In the genomic region with DNA sequence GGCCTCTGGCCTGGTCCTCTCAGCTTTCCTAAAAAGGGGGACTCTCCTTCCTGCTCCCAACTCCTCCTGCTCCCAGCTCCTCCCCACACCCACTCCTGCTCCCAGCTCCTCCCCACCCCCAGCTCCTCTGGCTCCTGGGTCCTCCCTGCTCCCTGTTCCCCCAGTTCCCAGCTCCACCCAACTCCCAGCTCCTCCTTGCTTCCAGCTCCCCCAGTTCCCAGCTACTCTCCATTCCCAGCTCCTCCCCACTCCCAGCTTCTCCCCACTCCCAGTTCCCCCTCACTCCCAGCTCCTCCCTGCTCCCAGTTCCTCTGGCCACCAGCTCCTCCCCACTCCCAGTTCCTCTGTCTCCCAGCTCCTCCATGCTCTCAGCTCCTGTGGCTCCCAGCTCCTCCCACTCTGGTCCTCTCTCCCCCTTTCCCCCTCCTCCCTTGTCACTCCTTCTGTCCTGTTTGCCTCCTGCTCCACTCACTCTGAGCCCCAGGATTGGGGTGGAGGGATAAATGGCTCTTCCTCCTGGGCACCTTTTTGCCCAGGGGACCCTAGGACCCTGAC, we compare ENCODE assay signal across 32 cellular contexts.
"Had no signal": no experiment of that assay in that cellular context is flagged by ENCODE, and none has a peak within 500 bp of the region (broad histone marks: within the 10 kb centered on the region; RNA-seq: fewer than 3 reads in every experiment).

No MANE protein-coding gene starts in this region.

- H3K27me3 ChIP-seq: adrenal gland, body of pancreas, brain microvascular endothelial cell had no signal

- H3K4me1 ChIP-seq: adrenal gland, body of pancreas, breast epithelium had no signal

- H3K4me3 ChIP-seq: adrenal gland, body of pancreas, breast epithelium had no signal

- H3K27ac ChIP-seq: adrenal gland, body of pancreas, brain microvascular endothelial cell, breast epithelium, VCaP had no signal

- H3K4me3 Mint-ChIP-seq: activated B cell treated with CpG ODN at 0.5 μM for 24 hours; activated CD4-positive, alpha-beta memory T cell treated with anti-CD3 and anti-CD28 coated beads for 36 hours; activated CD4-positive, alpha-beta T cell treated with anti-CD3 and anti-CD28 coated beads, Interleukin-2, amount 10 ng/mL, durations not matched to agents 24 days and 14 days; activated CD8-positive, alpha-beta T cell treated with anti-CD3 and anti-CD28 coated beads for 36 hours; activated naive CD4-positive, alpha-beta T cell treated with anti-CD3 and anti-CD28 coated beads, Interleukin-2, amount 10 ng/mL, durations not matched to agents 7 days and 5 days; activated naive CD8-positive, alpha-beta T cell; activated naive CD8-positive, alpha-beta T cell treated with anti-CD3 and anti-CD28 coated beads, Interleukin-2, amount 10 ng/mL, durations not matched to agents 7 days and 5 days; activated T-cell treated with anti-CD3 and anti-CD28 coated beads, Interleukin-2, amount 50 U/mL, for 24 hours; T-helper 1 cell treated with Interleukin-12 subunit alpha and Interleukin-12 subunit beta and Interleukin-4 antibody, amounts not matched to agents 30 μg/mL and 1 μg/mL, for 36 hours; T-helper 2 cell treated with Interferon-gamma antibody and Interleukin-4, amounts not matched to agents 5 μg/mL and 100 μg/mL, for 36 hours had no signal

- H3K27me3 Mint-ChIP-seq: activated B cell treated with CpG ODN at 0.5 μM for 24 hours; activated CD4-positive, alpha-beta memory T cell treated with anti-CD3 and anti-CD28 coated beads for 36 hours; activated CD4-positive, alpha-beta T cell treated with anti-CD3 and anti-CD28 coated beads, Interleukin-2, amount 10 ng/mL, durations not matched to agents 24 days and 14 days; activated CD8-positive, alpha-beta T cell treated with anti-CD3 and anti-CD28 coated beads for 36 hours; activated naive CD4-positive, alpha-beta T cell treated with anti-CD3 and anti-CD28 coated beads, Interleukin-2, amount 10 ng/mL, durations not matched to agents 7 days and 5 days; activated naive CD8-positive, alpha-beta T cell; activated naive CD8-positive, alpha-beta T cell treated with anti-CD3 and anti-CD28 coated beads, Interleukin-2, amount 10 ng/mL, durations not matched to agents 7 days and 5 days; activated T-cell treated with anti-CD3 and anti-CD28 coated beads, Interleukin-2, amount 50 U/mL, for 24 hours had no signal

- DNase-seq: activated B cell treated with CpG ODN at 0.5 μM for 24 hours; activated CD4-positive, alpha-beta memory T cell treated with anti-CD3 and anti-CD28 coated beads for 36 hours; activated CD4-positive, alpha-beta T cell treated with anti-CD3 and anti-CD28 coated beads for 4 hours; activated CD4-positive, alpha-beta T cell treated with anti-CD3 and anti-CD28 coated beads, Interleukin-2, amount 10 ng/mL, durations not matched to agents 24 days and 14 days; activated CD4-positive, alpha-beta T cell treated with anti-CD3 and anti-CD28 coated beads, Interleukin-2, amount 50 U/mL, for 1 hour; activated CD4-positive, alpha-beta T cell treated with anti-CD3 and anti-CD28 coated beads, Interleukin-2, amount 50 U/mL, for 4 hours; activated CD4-positive, CD25-positive, alpha-beta regulatory T cell treated with anti-CD3 and anti-CD28 coated beads, Interleukin-2, amount 50 U/mL, for 72 hours; activated CD8-positive, alpha-beta memory T cell treated with anti-CD3 and anti-CD28 coated beads, Interleukin-2, amount 50 U/mL, for 4 hours; activated CD8-positive, alpha-beta T cell treated with anti-CD3 and anti-CD28 coated beads for 36 hours; activated effector memory CD4-positive, alpha-beta T cell treated with Interleukin-2 at 50 U/mL for 16 hours; activated gamma-delta T cell; activated naive CD4-positive, alpha-beta T cell treated with anti-CD3 and anti-CD28 coated beads, Interleukin-2, amount 10 ng/mL, durations not matched to agents 7 days and 5 days; activated naive CD4-positive, alpha-beta T cell treated with Interleukin-2 at 50 U/mL for 16 hours; activated naive CD8-positive, alpha-beta T cell treated with anti-CD3 and anti-CD28 coated beads, Interleukin-2, amount 10 ng/mL, durations not matched to agents 7 days and 5 days; activated T-cell treated with anti-CD3 and anti-CD28 coated beads, Interleukin-2, amount 50 U/mL, for 24 hours; activated T-cell treated with anti-CD3 and anti-CD28 coated beads, Interleukin-2, amount 50 U/mL, for 48 hours; adrenal gland; amniotic stem cell; aorta; body of pancreas; brain microvascular endothelial cell; central memory CD4-positive, alpha-beta T cell; T-helper 1 cell; T-helper 9 cell had no signal

- H3K9me3 ChIP-seq: adrenal gland, body of pancreas, breast epithelium had no signal

- H3K9me3 Mint-ChIP-seq: activated B cell treated with CpG ODN at 0.5 μM for 24 hours; activated CD4-positive, alpha-beta memory T cell treated with anti-CD3 and anti-CD28 coated beads for 36 hours; activated CD4-positive, alpha-beta T cell treated with anti-CD3 and anti-CD28 coated beads, Interleukin-2, amount 10 ng/mL, durations not matched to agents 24 days and 14 days; activated CD8-positive, alpha-beta T cell treated with anti-CD3 and anti-CD28 coated beads for 36 hours; activated naive CD4-positive, alpha-beta T cell treated with anti-CD3 and anti-CD28 coated beads, Interleukin-2, amount 10 ng/mL, durations not matched to agents 7 days and 5 days; activated naive CD8-positive, alpha-beta T cell treated with anti-CD3 and anti-CD28 coated beads, Interleukin-2, amount 10 ng/mL, durations not matched to agents 7 days and 5 days; activated T-cell treated with anti-CD3 and anti-CD28 coated beads, Interleukin-2, amount 50 U/mL, for 24 hours; activated T-helper 2 cell treated with anti-CD3 and anti-CD28 coated beads, Interferon-gamma antibody, Interleukin-2, Interleukin-4, amounts not matched to agents 10 μg/mL and 5 μg/mL and 100 μg/mL, durations not matched to agents 14 hours and 24 hours and 36 hours; T-helper 1 cell treated with Interleukin-12 subunit alpha and Interleukin-12 subunit beta and Interleukin-4 antibody, amounts not matched to agents 30 μg/mL and 1 μg/mL, for 36 hours; T-helper 2 cell treated with Interferon-gamma antibody and Interleukin-4, amounts not matched to agents 5 μg/mL and 100 μg/mL, for 36 hours had no signal

- ATAC-seq: activated CD8-positive, alpha-beta T cell treated with anti-CD3 and anti-CD28 coated beads for 36 hours; body of pancreas had no signal

- FAIRE-seq: astrocyte, TTC549 had no signal

- H3K4me1 Mint-ChIP-seq: activated B cell treated with CpG ODN at 0.5 μM for 24 hours; activated CD4-positive, alpha-beta T cell treated with anti-CD3 and anti-CD28 coated beads, Interleukin-2, amount 10 ng/mL, durations not matched to agents 24 days and 14 days; activated naive CD4-positive, alpha-beta T cell treated with anti-CD3 and anti-CD28 coated beads, Interleukin-2, amount 10 ng/mL, durations not matched to agents 7 days and 5 days; activated naive CD8-positive, alpha-beta T cell treated with anti-CD3 and anti-CD28 coated beads, Interleukin-2, amount 10 ng/mL, durations not matched to agents 7 days and 5 days had no signal

- H3K27ac Mint-ChIP-seq: activated B cell treated with CpG ODN at 0.5 μM for 24 hours; activated CD4-positive, alpha-beta memory T cell treated with anti-CD3 and anti-CD28 coated beads for 36 hours; activated CD4-positive, alpha-beta T cell treated with anti-CD3 and anti-CD28 coated beads, Interleukin-2, amount 10 ng/mL, durations not matched to agents 24 days and 14 days; activated CD8-positive, alpha-beta T cell treated with anti-CD3 and anti-CD28 coated beads for 36 hours; activated naive CD4-positive, alpha-beta T cell treated with anti-CD3 and anti-CD28 coated beads, Interleukin-2, amount 10 ng/mL, durations not matched to agents 7 days and 5 days; activated naive CD8-positive, alpha-beta T cell; activated naive CD8-positive, alpha-beta T cell treated with anti-CD3 and anti-CD28 coated beads, Interleukin-2, amount 10 ng/mL, durations not matched to agents 7 days and 5 days; activated T-cell treated with anti-CD3 and anti-CD28 coated beads, Interleukin-2, amount 50 U/mL, for 24 hours; activated T-helper 2 cell treated with anti-CD3 and anti-CD28 coated beads, Interferon-gamma antibody, Interleukin-2, Interleukin-4, amounts not matched to agents 10 μg/mL and 5 μg/mL and 100 μg/mL, durations not matched to agents 14 hours and 24 hours and 36 hours; T-helper 1 cell treated with Interleukin-12 subunit alpha and Interleukin-12 subunit beta and Interleukin-4 antibody, amounts not matched to agents 30 μg/mL and 1 μg/mL, for 36 hours; T-helper 2 cell treated with Interferon-gamma antibody and Interleukin-4, amounts not matched to agents 5 μg/mL and 100 μg/mL, for 36 hours had no signal

- H3K36me3 Mint-ChIP-seq: activated CD4-positive, alpha-beta memory T cell treated with anti-CD3 and anti-CD28 coated beads for 36 hours; activated naive CD4-positive, alpha-beta T cell treated with anti-CD3 and anti-CD28 coated beads, Interleukin-2, amount 10 ng/mL, durations not matched to agents 7 days and 5 days; activated naive CD8-positive, alpha-beta T cell; activated naive CD8-positive, alpha-beta T cell treated with anti-CD3 and anti-CD28 coated beads, Interleukin-2, amount 10 ng/mL, durations not matched to agents 7 days and 5 days had no signal

- H3K36me3 ChIP-seq: adrenal gland, brain microvascular endothelial cell, breast epithelium had no signal
